1 cellular context compared by ENCODE assay signal in the genomic region with DNA sequence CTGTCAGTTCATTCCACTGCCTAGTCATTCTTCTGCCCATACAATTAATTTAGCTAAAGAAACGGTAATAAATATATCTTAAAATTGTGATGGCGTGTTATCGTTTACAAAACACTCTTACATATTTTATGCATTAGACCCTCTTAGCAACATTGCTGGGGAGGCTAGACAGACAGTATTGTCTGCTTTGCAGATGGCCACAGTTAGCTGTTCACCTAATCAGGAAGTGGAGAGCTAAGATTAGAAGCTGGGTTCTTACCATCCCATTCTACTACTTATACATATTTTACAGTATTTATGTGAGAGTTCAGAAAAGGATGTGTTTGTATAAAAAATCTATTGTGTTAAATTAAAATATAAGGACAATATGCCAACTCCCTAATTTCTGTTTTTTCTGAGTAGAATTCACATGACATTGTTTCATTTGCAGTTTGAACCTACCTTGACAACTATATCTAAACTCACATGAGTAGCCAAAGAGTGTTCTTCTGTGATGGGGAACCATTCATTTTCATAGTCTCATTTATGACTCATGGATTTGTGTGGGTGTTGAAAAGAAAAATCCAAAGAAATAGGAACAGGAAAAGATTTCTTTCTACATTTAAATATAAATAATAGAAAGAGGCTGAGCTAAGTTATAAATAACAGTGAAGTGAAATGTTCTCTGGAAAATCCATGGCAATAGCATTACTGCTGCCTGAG.
TF ChIP-seq lines count a peak whose summit lies in the region.

No MANE protein-coding gene starts in this region.

TF ChIP-seq in WTC11, 78 proteins besides CTCF, POLR2A, EP300 and RAD21 (continued from another document):
- TF ChIP-seq, protein P1, sequence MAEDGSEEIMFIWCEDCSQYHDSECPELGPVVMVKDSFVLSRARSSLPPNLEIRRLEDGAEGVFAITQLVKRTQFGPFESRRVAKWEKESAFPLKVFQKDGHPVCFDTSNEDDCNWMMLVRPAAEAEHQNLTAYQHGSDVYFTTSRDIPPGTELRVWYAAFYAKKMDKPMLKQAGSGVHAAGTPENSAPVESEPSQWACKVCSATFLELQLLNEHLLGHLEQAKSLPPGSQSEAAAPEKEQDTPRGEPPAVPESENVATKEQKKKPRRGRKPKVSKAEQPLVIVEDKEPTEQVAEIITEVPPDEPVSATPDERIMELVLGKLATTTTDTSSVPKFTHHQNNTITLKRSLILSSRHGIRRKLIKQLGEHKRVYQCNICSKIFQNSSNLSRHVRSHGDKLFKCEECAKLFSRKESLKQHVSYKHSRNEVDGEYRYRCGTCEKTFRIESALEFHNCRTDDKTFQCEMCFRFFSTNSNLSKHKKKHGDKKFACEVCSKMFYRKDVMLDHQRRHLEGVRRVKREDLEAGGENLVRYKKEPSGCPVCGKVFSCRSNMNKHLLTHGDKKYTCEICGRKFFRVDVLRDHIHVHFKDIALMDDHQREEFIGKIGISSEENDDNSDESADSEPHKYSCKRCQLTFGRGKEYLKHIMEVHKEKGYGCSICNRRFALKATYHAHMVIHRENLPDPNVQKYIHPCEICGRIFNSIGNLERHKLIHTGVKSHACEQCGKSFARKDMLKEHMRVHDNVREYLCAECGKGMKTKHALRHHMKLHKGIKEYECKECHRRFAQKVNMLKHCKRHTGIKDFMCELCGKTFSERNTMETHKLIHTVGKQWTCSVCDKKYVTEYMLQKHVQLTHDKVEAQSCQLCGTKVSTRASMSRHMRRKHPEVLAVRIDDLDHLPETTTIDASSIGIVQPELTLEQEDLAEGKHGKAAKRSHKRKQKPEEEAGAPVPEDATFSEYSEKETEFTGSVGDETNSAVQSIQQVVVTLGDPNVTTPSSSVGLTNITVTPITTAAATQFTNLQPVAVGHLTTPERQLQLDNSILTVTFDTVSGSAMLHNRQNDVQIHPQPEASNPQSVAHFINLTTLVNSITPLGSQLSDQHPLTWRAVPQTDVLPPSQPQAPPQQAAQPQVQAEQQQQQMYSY (CRISPR knock-in tag; IDR thresholded peaks at IDR 0.05), result no peak
- TF ChIP-seq, protein P2, sequence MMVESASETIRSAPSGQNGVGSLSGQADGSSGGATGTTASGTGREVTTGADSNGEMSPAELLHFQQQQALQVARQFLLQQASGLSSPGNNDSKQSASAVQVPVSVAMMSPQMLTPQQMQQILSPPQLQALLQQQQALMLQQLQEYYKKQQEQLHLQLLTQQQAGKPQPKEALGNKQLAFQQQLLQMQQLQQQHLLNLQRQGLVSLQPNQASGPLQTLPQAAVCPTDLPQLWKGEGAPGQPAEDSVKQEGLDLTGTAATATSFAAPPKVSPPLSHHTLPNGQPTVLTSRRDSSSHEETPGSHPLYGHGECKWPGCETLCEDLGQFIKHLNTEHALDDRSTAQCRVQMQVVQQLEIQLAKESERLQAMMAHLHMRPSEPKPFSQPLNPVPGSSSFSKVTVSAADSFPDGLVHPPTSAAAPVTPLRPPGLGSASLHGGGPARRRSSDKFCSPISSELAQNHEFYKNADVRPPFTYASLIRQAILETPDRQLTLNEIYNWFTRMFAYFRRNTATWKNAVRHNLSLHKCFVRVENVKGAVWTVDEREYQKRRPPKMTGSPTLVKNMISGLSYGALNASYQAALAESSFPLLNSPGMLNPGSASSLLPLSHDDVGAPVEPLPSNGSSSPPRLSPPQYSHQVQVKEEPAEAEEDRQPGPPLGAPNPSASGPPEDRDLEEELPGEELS (CRISPR knock-in tag; IDR thresholded peaks at IDR 0.05), result no peak
- no peak for TF ChIP-seq KAT7 (CRISPR knock-in tag; IDR thresholded peaks at IDR 0.05; ENCODE audit: borderline replicate concordance)
- TF ChIP-seq TCF7 (CRISPR knock-in tag; IDR thresholded peaks at IDR 0.05; ENCODE audit: low read depth), result no peak
- no peak for TF ChIP-seq ZNF425 (CRISPR knock-in tag; conservative IDR thresholded peaks at IDR 0.05)
- TF ChIP-seq, protein P3, sequence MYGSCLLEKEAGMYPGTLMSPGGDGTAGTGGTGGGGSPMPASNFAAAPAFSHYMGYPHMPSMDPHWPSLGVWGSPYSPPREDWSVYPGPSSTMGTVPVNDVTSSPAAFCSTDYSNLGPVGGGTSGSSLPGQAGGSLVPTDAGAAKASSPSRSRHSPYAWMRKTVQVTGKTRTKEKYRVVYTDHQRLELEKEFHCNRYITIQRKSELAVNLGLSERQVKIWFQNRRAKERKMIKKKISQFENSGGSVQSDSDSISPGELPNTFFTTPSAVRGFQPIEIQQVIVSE (CRISPR knock-in tag; IDR thresholded peaks at IDR 0.05; ENCODE audit: borderline replicate concordance), result no peak
- TF ChIP-seq, protein P4, sequence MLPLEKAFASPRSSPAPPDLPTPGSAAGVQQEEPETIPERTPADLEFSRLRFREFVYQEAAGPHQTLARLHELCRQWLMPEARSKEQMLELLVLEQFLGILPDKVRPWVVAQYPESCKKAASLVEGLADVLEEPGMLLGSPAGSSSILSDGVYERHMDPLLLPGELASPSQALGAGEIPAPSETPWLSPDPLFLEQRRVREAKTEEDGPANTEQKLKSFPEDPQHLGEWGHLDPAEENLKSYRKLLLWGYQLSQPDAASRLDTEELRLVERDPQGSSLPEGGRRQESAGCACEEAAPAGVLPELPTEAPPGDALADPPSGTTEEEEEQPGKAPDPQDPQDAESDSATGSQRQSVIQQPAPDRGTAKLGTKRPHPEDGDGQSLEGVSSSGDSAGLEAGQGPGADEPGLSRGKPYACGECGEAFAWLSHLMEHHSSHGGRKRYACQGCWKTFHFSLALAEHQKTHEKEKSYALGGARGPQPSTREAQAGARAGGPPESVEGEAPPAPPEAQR (CRISPR knock-in tag; IDR thresholded peaks at IDR 0.05), result no peak
- no peak for TF ChIP-seq ETV6 (CRISPR knock-in tag; IDR thresholded peaks at IDR 0.05)
